Comparison of ENCODE assay signal across 8 cellular contexts in genomic region chr2:102251042-102251848, GRCh38.
DNase-seq lines count a peak whose midpoint lies in the region; ATAC-seq and TF ChIP-seq lines count a peak whose summit lies in the region.

No MANE protein-coding gene starts in this region.

- TF ChIP-seq CTCF in GM12875 (IDR thresholded peaks at IDR 0.05; ENCODE audit: borderline replicate concordance, insufficient read depth, low read depth, low read length) = peak; percentile 59
- peak; percentile 63 for TF ChIP-seq CTCF in NB4 (IDR thresholded peaks at IDR 0.05; ENCODE audit: low read depth, low read length)
- peak; percentile 62 for TF ChIP-seq CTCF in psoas muscle (IDR thresholded peaks at IDR 0.05)

- 4 to 8% (median 5%) methylated on average over 40 to 52 of the region's 52 CpGs for WGBS in psoas muscle, 3 donors

- no peaks in the 10 kb centered on the region for H3K36me3 ChIP-seq in psoas muscle (ENCODE audit: insufficient read depth in 1 of 2, low read depth in 1 of 2)

- H3K4me3 ChIP-seq in GM12875 (ENCODE audit: low read depth, low read length) (no peak overlapping the region), NB4 (ENCODE audit: low read depth, low read length) (peak overlapping the region; percentile 43), psoas muscle (peak overlapping the region; percentile 55)

- H3K27ac ChIP-seq in psoas muscle = no peak overlapping the region

- peak; percentile 87 for ATAC-seq in Right ventricle myocardium superior (ENCODE audit: poor library complexity)
- ATAC-seq in psoas muscle = peak; percentile 73 to 87 (median 77)
- ATAC-seq in HG03159 (IDR thresholded peaks at IDR 0.05; ENCODE audit: unreplicated experiment) = no peak

- peaks cover 5% of the 10 kb centered on the region for H3K27me3 Mint-ChIP-seq in activated T-helper 2 cell treated with anti-CD3 and anti-CD28 coated beads, Interferon-gamma antibody, Interleukin-2, Interleukin-4, amounts not matched to agents 10 μg/mL and 5 μg/mL and 100 μg/mL, durations not matched to agents 14 hours and 24 hours and 36 hours (ENCODE audit: low read depth)

- peak overlapping the region; percentile 81 for H3K4me3 Mint-ChIP-seq in activated T-helper 2 cell treated with anti-CD3 and anti-CD28 coated beads, Interferon-gamma antibody, Interleukin-2, Interleukin-4, amounts not matched to agents 10 μg/mL and 5 μg/mL and 100 μg/mL, durations not matched to agents 14 hours and 24 hours and 36 hours (ENCODE audit: low read depth)

- no peaks in the 10 kb centered on the region for H3K4me1 ChIP-seq in psoas muscle

- TF ChIP-seq POLR2A in NB4 (IDR thresholded peaks at IDR 0.05; ENCODE audit: extremely low read depth, insufficient read length) = no peak

- intact Hi-C loops in activated T-helper 2 cell treated with anti-CD3 and anti-CD28 coated beads, Interferon-gamma antibody, Interleukin-2, Interleukin-4, amounts not matched to agents 10 μg/mL and 5 μg/mL and 100 μg/mL, durations not matched to agents 14 hours and 24 hours and 36 hours (cut with micrococcal nuclease) = no loop called here
- intact Hi-C loops in Right ventricle myocardium superior (cut with DNase I) = loop anchor here (5.0 kb wide), 1 partner anchor 106 kb away; the partner anchor contains the start of gene IL18R1
- intact Hi-C loops in psoas muscle (cut with DNase I) = loop anchor here (5.0 kb wide), 3 partner anchors 106 to 196 kb away; partner anchors contain the start of gene IL18R1 (in 1 of the 2)

- no peaks in the 10 kb centered on the region for H3K27me3 ChIP-seq in psoas muscle (ENCODE audit: insufficient read depth in 3 of 3, low read length in 2 of 3)

- H3K9me3 ChIP-seq in psoas muscle = no peaks in the 10 kb centered on the region

- peaks cover 39% of the 10 kb centered on the region for H3K4me1 Mint-ChIP-seq in activated T-helper 2 cell treated with anti-CD3 and anti-CD28 coated beads, Interferon-gamma antibody, Interleukin-2, Interleukin-4, amounts not matched to agents 10 μg/mL and 5 μg/mL and 100 μg/mL, durations not matched to agents 14 hours and 24 hours and 36 hours (ENCODE audit: low read depth)

- DNase-seq in NB4 (ENCODE audit: low read depth) = peak; percentile 63
- DNase-seq in activated T-helper 2 cell treated with anti-CD3 and anti-CD28 coated beads, Interferon-gamma antibody, Interleukin-2, Interleukin-4, amounts not matched to agents 10 μg/mL and 5 μg/mL and 100 μg/mL, durations not matched to agents 14 hours and 24 hours and 36 hours (ENCODE audit: low spot score) = peak; percentile 36
- peak; percentile 76 for DNase-seq in Right ventricle myocardium superior
- peak; percentile 70 to 80 for DNase-seq in psoas muscle
- DNase-seq in DMS79 treated with DMSO at 0.1 percent for 48 hours (lab: John Stamatoyannopoulos, UW) = no peak
- DNase-seq in DMS 273 treated with DMSO at 0.1 percent for 48 hours (lab: John Stamatoyannopoulos, UW) = no peak

- H3K9me3 Mint-ChIP-seq in activated T-helper 2 cell treated with anti-CD3 and anti-CD28 coated beads, Interferon-gamma antibody, Interleukin-2, Interleukin-4, amounts not matched to agents 10 μg/mL and 5 μg/mL and 100 μg/mL, durations not matched to agents 14 hours and 24 hours and 36 hours = peaks cover 4% of the 10 kb centered on the region

- no peaks in the 10 kb centered on the region for H3K36me3 Mint-ChIP-seq in activated T-helper 2 cell treated with anti-CD3 and anti-CD28 coated beads, Interferon-gamma antibody, Interleukin-2, Interleukin-4, amounts not matched to agents 10 μg/mL and 5 μg/mL and 100 μg/mL, durations not matched to agents 14 hours and 24 hours and 36 hours (ENCODE audit: low read depth)

- H3K27ac Mint-ChIP-seq in activated T-helper 2 cell treated with anti-CD3 and anti-CD28 coated beads, Interferon-gamma antibody, Interleukin-2, Interleukin-4, amounts not matched to agents 10 μg/mL and 5 μg/mL and 100 μg/mL, durations not matched to agents 14 hours and 24 hours and 36 hours = peak overlapping the region; percentile 80

Comparison
In these comparisons a context has a peak if more than half of its experiments do, and no peak if none do; other contexts are left out.
1. DNase-seq: peak in NB4 (single experiment), activated T-helper 2 cell treated with anti-CD3 and anti-CD28 coated beads, Interferon-gamma antibody, Interleukin-2, Interleukin-4, amounts not matched to agents 10 μg/mL and 5 μg/mL and 100 μg/mL, durations not matched to agents 14 hours and 24 hours and 36 hours (single experiment), Right ventricle myocardium superior (single experiment) and psoas muscle (2 of 2); none in DMS79 treated with DMSO at 0.1 percent for 48 hours (single experiment) and DMS 273 treated with DMSO at 0.1 percent for 48 hours (single experiment).
2. Peak in every context shown above with its lines, with median percentiles within 50 percentile points of each other: CTCF ChIP-seq.